8 cellular contexts compared by ENCODE assay signal in genomic region chr5:127875235-127876021, GRCh38.
DNase-seq lines count a peak whose midpoint lies in the region; ATAC-seq and TF ChIP-seq lines count a peak whose summit lies in the region.

No MANE protein-coding gene starts in this region.

- DNase-seq in activated CD4-positive, alpha-beta T cell treated with anti-CD3 and anti-CD28 coated beads for 36 hours: peak; percentile 60
- no peak for DNase-seq in activated CD4-positive, alpha-beta T cell treated with anti-CD3 and anti-CD28 coated beads for 1 hour
- DNase-seq in HPDE6-E6E7 (ENCODE audit: extremely low spot score) (peak; percentile 22), OCI-M1 (lab: John Stamatoyannopoulos, UW) (peak; percentile 57), brain microvascular endothelial cell (peak; percentile 80), kidney epithelial cell (ENCODE audit: low read depth) (peak; percentile 67)
- DNase-seq in stimulated activated effector memory CD8-positive, alpha-beta T cell treated with anti-CD3 and anti-CD28 coated beads, Interleukin-12 subunit alpha, Interleukin-12 subunit beta, amount 100 ng/mL, for 72 hours (ENCODE audit: low spot score in 2 of 2): peak in 1 of 2 donors; percentile 51

- H3K4me1 Mint-ChIP-seq in activated CD4-positive, alpha-beta T cell treated with anti-CD3 and anti-CD28 coated beads for 36 hours: no peaks in the 10 kb centered on the region
- H3K4me1 Mint-ChIP-seq in stimulated activated effector memory CD8-positive, alpha-beta T cell treated with anti-CD3 and anti-CD28 coated beads, Interleukin-12 subunit alpha, Interleukin-12 subunit beta, amount 100 ng/mL, for 72 hours: no peaks in the 10 kb centered on the region

- no peaks in the 10 kb centered on the region for H3K36me3 ChIP-seq in brain microvascular endothelial cell (replicated peaks)
- no peaks in the 10 kb centered on the region for H3K36me3 ChIP-seq in kidney epithelial cell (ENCODE audit: control insufficient read depth, insufficient read depth, low read length)

- no peaks in the 10 kb centered on the region for H3K36me3 Mint-ChIP-seq in activated CD4-positive, alpha-beta T cell treated with anti-CD3 and anti-CD28 coated beads for 36 hours (ENCODE audit: low read depth)
- H3K36me3 Mint-ChIP-seq in stimulated activated effector memory CD8-positive, alpha-beta T cell treated with anti-CD3 and anti-CD28 coated beads, Interleukin-12 subunit alpha, Interleukin-12 subunit beta, amount 100 ng/mL, for 72 hours: no peaks in the 10 kb centered on the region

- peaks cover 1% of the 10 kb centered on the region for H3K9me3 Mint-ChIP-seq in activated CD4-positive, alpha-beta T cell treated with anti-CD3 and anti-CD28 coated beads for 36 hours (ENCODE audit: low read depth)
- no peaks in the 10 kb centered on the region for H3K9me3 Mint-ChIP-seq in stimulated activated effector memory CD8-positive, alpha-beta T cell treated with anti-CD3 and anti-CD28 coated beads, Interleukin-12 subunit alpha, Interleukin-12 subunit beta, amount 100 ng/mL, for 72 hours

- CTCF ChIA-PET in activated CD4-positive, alpha-beta T cell treated with anti-CD3 and anti-CD28 coated beads for 36 hours (lab: Charles Lee): interaction anchor here (0.6 to 1.2 kb wide), 5 partner anchors 10 to 326 kb away, joined by 3 to 6 read pairs (median 4); no protein-coding TSS in a partner anchor

- TF ChIP-seq CTCF in brain microvascular endothelial cell (IDR thresholded peaks at IDR 0.05; ENCODE audit: low read depth, low read length, missing control alignments) (peak; percentile 38), kidney epithelial cell (IDR thresholded peaks at IDR 0.05; ENCODE audit: insufficient read depth, low read length, poor library complexity, severe bottlenecking) (peak; percentile 8)

- no peak overlapping the region for H3K27ac Mint-ChIP-seq in activated CD4-positive, alpha-beta T cell treated with anti-CD3 and anti-CD28 coated beads for 36 hours
- no peak overlapping the region for H3K27ac Mint-ChIP-seq in stimulated activated effector memory CD8-positive, alpha-beta T cell treated with anti-CD3 and anti-CD28 coated beads, Interleukin-12 subunit alpha, Interleukin-12 subunit beta, amount 100 ng/mL, for 72 hours

- no peak overlapping the region for H3K4me3 Mint-ChIP-seq in activated CD4-positive, alpha-beta T cell treated with anti-CD3 and anti-CD28 coated beads for 36 hours
- no peak overlapping the region for H3K4me3 Mint-ChIP-seq in stimulated activated effector memory CD8-positive, alpha-beta T cell treated with anti-CD3 and anti-CD28 coated beads, Interleukin-12 subunit alpha, Interleukin-12 subunit beta, amount 100 ng/mL, for 72 hours

- no peak overlapping the region for H3K4me3 ChIP-seq in brain microvascular endothelial cell (ENCODE audit: low read depth, low read length)
- H3K4me3 ChIP-seq in kidney epithelial cell (ENCODE audit: low read depth, low read length): no peak overlapping the region

- H3K27me3 Mint-ChIP-seq in activated CD4-positive, alpha-beta T cell treated with anti-CD3 and anti-CD28 coated beads for 36 hours: no peaks in the 10 kb centered on the region

- H3K27ac ChIP-seq in brain microvascular endothelial cell: peak overlapping the region; percentile 23

- POLR2A ChIA-PET in activated CD4-positive, alpha-beta T cell treated with anti-CD3 and anti-CD28 coated beads for 36 hours (lab: Charles Lee): no interaction called here

- ATAC-seq in activated CD4-positive, alpha-beta T cell treated with anti-CD3 and anti-CD28 coated beads for 36 hours: peak; percentile 91
- peak; percentile 84 for ATAC-seq in GM21529 (IDR thresholded peaks at IDR 0.05; ENCODE audit: unreplicated experiment)
- peak; percentile 82 for ATAC-seq in stimulated activated effector memory CD8-positive, alpha-beta T cell treated with anti-CD3 and anti-CD28 coated beads, Interleukin-12 subunit alpha, Interleukin-12 subunit beta, amount 100 ng/mL, for 72 hours

- intact Hi-C loops in activated CD4-positive, alpha-beta T cell treated with anti-CD3 and anti-CD28 coated beads for 36 hours (cut with DNase I, micrococcal nuclease): loop anchor here (1.0 to 10.0 kb wide), 5 partner anchors 207 to 799 kb away; partner anchors contain the start of gene SLC12A2 (in 1 of the 2)

- in situ Hi-C loops in brain microvascular endothelial cell (cut with HindIII; ENCODE audit: low pct_ligation_motif_present, low sequenced_read_pairs): no loop called here

- H3K27me3 ChIP-seq in brain microvascular endothelial cell (replicated peaks) (no peaks in the 10 kb centered on the region), kidney epithelial cell (ENCODE audit: control insufficient read depth, insufficient read depth, low read length) (no peaks in the 10 kb centered on the region)
